8 cellular contexts compared by ENCODE assay signal in genomic region chr11:43942651-43943356, GRCh38. TPM values are rescaled to one million over a fixed set of nuclear protein-coding genes. Genes with fewer than 3 reads are reported as not detected.
DNase-seq lines count a peak whose midpoint lies in the region; ATAC-seq and TF ChIP-seq lines count a peak whose summit lies in the region.

No MANE protein-coding gene starts in this region.

- H3K9ac ChIP-seq in Loucy (ENCODE audit: low read depth, low read length, poor library complexity, severe bottlenecking) (peak overlapping the region; percentile 74), iPS-15b (ENCODE audit: low read depth, low read length) (no peak overlapping the region)

- peak overlapping the region; percentile 91 for H3K4me3 ChIP-seq in Loucy (ENCODE audit: low read length, poor library complexity, severe bottlenecking)
- peak overlapping the region; percentile 62 for H3K4me3 ChIP-seq in iPS-15b (ENCODE audit: low read depth, low read length)
- H3K4me3 ChIP-seq in spleen = peak overlapping the region; percentile 53 to 78 (median 56)

- no peaks in the 10 kb centered on the region for H3K9me3 ChIP-seq in Loucy (ENCODE audit: insufficient read depth, low read depth, low read length)
- no peaks in the 10 kb centered on the region for H3K9me3 ChIP-seq in iPS-15b (ENCODE audit: control insufficient read depth, insufficient read depth, low read length)
- H3K9me3 ChIP-seq in spleen = no peaks in the 10 kb centered on the region

- no peak for TF ChIP-seq POLR2A in spleen (IDR thresholded peaks at IDR 0.05)

- no peak for TF ChIP-seq CTCF in Loucy (conservative IDR thresholded peaks at IDR 0.05; ENCODE audit: low read length)
- no peak for TF ChIP-seq CTCF in spleen (IDR thresholded peaks at IDR 0.05 in 8 of 11, conservative IDR thresholded peaks at IDR 0.05 in 3 of 11)

- H3K4me2 ChIP-seq in Loucy (ENCODE audit: low read depth, low read length, poor library complexity, severe bottlenecking) = peak overlapping the region; percentile 76

- H3F3A ChIP-seq in Loucy (ENCODE audit: low read depth) = no peaks in the 10 kb centered on the region

- ATAC-seq in left colon = no peak

- H2AFZ ChIP-seq in Loucy (ENCODE audit: low read length) = peak overlapping the region; percentile 89

- no peaks in the 10 kb centered on the region for H3K79me2 ChIP-seq in Loucy (ENCODE audit: insufficient read depth, low read length)

- peak overlapping the region; percentile 55 to 86 (median 81) for H3K27ac ChIP-seq in spleen

- H3K4me1 ChIP-seq in Loucy (ENCODE audit: insufficient read depth, low read length, poor library complexity, severe bottlenecking) (peaks cover 18% of the 10 kb centered on the region), iPS-15b (ENCODE audit: control insufficient read depth, insufficient read depth, low read length) (peaks cover 6% of the 10 kb centered on the region), spleen (peaks cover 8 to 42% (median 33%) of the 10 kb centered on the region in 6 donors)

- DNase-seq in DMS53 (lab: John Stamatoyannopoulos, UW) (peak; percentile 63), DMS53 treated with DMSO at 0.1 percent for 48 hours (lab: John Stamatoyannopoulos, UW; ENCODE audit: unreplicated experiment) (no peak), astrocyte of the hippocampus (ENCODE audit: low read depth, low spot score) (peak; percentile 76), spleen (no peak), left colon (no peak), GM19238 (ENCODE audit: insufficient read length, low spot score) (no peak)

- H3K9me2 ChIP-seq in Loucy (replicated peaks; ENCODE audit: low read depth, low read length) = no peaks in the 10 kb centered on the region

- no peaks in the 10 kb centered on the region for H3K27me3 ChIP-seq in Loucy (ENCODE audit: insufficient read depth, low read length, poor library complexity, severe bottlenecking)
- peaks cover 55% of the 10 kb centered on the region for H3K27me3 ChIP-seq in iPS-15b (ENCODE audit: control insufficient read depth, insufficient read depth, low read length)
- H3K27me3 ChIP-seq in spleen (replicated peaks in 1 of 7) = peaks cover 0 to 72% (median 29%) of the 10 kb centered on the region in 7 donors

- no peaks in the 10 kb centered on the region for H3K36me3 ChIP-seq in Loucy (ENCODE audit: insufficient read depth, low read length)
- no peaks in the 10 kb centered on the region for H3K36me3 ChIP-seq in iPS-15b (ENCODE audit: control insufficient read depth, insufficient read depth, low read length)
- H3K36me3 ChIP-seq in spleen = no peaks in the 10 kb centered on the region

- intact Hi-C loops in spleen (cut with DNase I; ENCODE audit: low total_unique reads) = loop anchor here (5.0 kb wide), 1 partner anchor 51 kb away; no protein-coding TSS in a partner anchor
- intact Hi-C loops in left colon (cut with DNase I, micrococcal nuclease) = loop anchor here in 1 of 2 donors (10.0 kb wide), 1 partner anchor 48 kb away; no protein-coding TSS in a partner anchor

- peaks cover 10% of the 10 kb centered on the region for H4K20me1 ChIP-seq in Loucy (ENCODE audit: insufficient read depth, low read length, poor library complexity, severe bottlenecking)

- 0 to 4% (median 1%) methylated on average over 40 to 95 of the region's 95 CpGs; no CpG with 5 or more reads in 1 of the 5 donors for WGBS in spleen, 5 donors

RNA-seq across cellular contexts. Expression of gene C11orf96, which starts 0.4 kb away (rescaled TPM):
- total RNA-seq in spleen (100 to 1,000 TPM in 1 of 7 donors, 10 to 100 TPM in 6; 20.8 to 103 (median 68.4) TPM), left colon (10 to 100 TPM; 19.0 to 22.0 TPM)
- polyA plus RNA-seq in spleen = 10 to 100 TPM; 13.2 to 26.7 (median 26.3) TPM

Comparison
In these comparisons a context has a peak if more than half of its experiments do, and no peak if none do; other contexts are left out.
1. DNase-seq: peak in DMS53 (single experiment) and astrocyte of the hippocampus (single experiment); none in DMS53 treated with DMSO at 0.1 percent for 48 hours (single experiment), spleen (single experiment), left colon (0 of 2) and GM19238 (single experiment).
2. Peak in every context shown above with its lines, with median percentiles within 50 percentile points of each other: H3K4me3 ChIP-seq.